ENCODE assay signal across 9 cellular contexts in genomic region chr6:56541736-56542366, GRCh38.
A peak's percentile ranks its signal among the peaks of the same experiment; 100 is the strongest.
DNase-seq lines count a peak whose midpoint lies in the region; ATAC-seq and TF ChIP-seq lines count a peak whose summit lies in the region.
"Had no signal": no experiment of that assay in that cellular context is flagged by ENCODE, and none has a peak within 500 bp of the region (broad histone marks: within the 10 kb centered on the region; RNA-seq: fewer than 3 reads in every experiment).

No MANE protein-coding gene starts in this region.

- intact Hi-C loops in heart left ventricle (cut with DNase I) (loop anchor here in 5 of 10 donors (1.0 to 10.0 kb wide), 7 partner anchors 35 to 177 kb away; no protein-coding TSS in a partner anchor), Right ventricle myocardium superior (cut with DNase I) (loop anchor here (10.0 kb wide), 1 partner anchor 47 kb away; no protein-coding TSS in a partner anchor), MCF 10A (cut with micrococcal nuclease) (loop anchor here (1.0 kb wide), 1 partner anchor 172 kb away; no protein-coding TSS in a partner anchor), vagina (cut with DNase I) (no loop called here)

- TF ChIP-seq CTCF in heart left ventricle (IDR thresholded peaks at IDR 0.05), result no peak
- no peak for TF ChIP-seq CTCF in MCF 10A (IDR thresholded peaks at IDR 0.05; ENCODE audit: unreplicated experiment)
- no peak for TF ChIP-seq CTCF in vagina (IDR thresholded peaks at IDR 0.05)

- 4 to 27% (median 11%) methylated on average over 3 of the region's 3 CpGs for WGBS in heart left ventricle, 4 donors

- peaks cover 12% of the 10 kb centered on the region for H3K4me1 Mint-ChIP-seq in MCF 10A (ENCODE audit: insufficient read depth, unreplicated experiment)
- H3K4me1 Mint-ChIP-seq: activated naive CD8-positive, alpha-beta T cell treated with anti-CD3 and anti-CD28 coated beads, Interleukin-2, amount 50 U/mL, for 24 hours had no signal

- POLR2A ChIA-PET in MCF 10A (lab: Yijun Ruan, JAX), result interaction anchor here (0.8 to 1.8 kb wide), 11 partner anchors 9 to 177 kb away, joined by 3 to 9 read pairs (median 3); no protein-coding TSS in a partner anchor

- H3K4me1 ChIP-seq in heart left ventricle, result peaks cover 6 to 63% (median 55%) of the 10 kb centered on the region in 12 donors
- peaks cover 25% of the 10 kb centered on the region for H3K4me1 ChIP-seq in vagina

- H3K4me3 ChIP-seq in heart left ventricle (peak overlapping the region; percentile 6 to 72 (median 61)), vagina (peak overlapping the region; percentile 62 to 66)

- H3K36me3 ChIP-seq in heart left ventricle (no peaks in the 10 kb centered on the region), vagina (no peaks in the 10 kb centered on the region)

- no peak for ATAC-seq in heart left ventricle
- no peak for ATAC-seq in Right ventricle myocardium superior (ENCODE audit: poor library complexity)
- no peak for ATAC-seq in GM21825 (IDR thresholded peaks at IDR 0.05; ENCODE audit: unreplicated experiment)
- ATAC-seq in GM19452 (IDR thresholded peaks at IDR 0.05; ENCODE audit: unreplicated experiment), result no peak

- H3K27me3 ChIP-seq in heart left ventricle, result no peaks in the 10 kb centered on the region
- no peaks in the 10 kb centered on the region for H3K27me3 ChIP-seq in vagina

- H3K36me3 Mint-ChIP-seq in MCF 10A (ENCODE audit: insufficient read depth, unreplicated experiment), result peaks cover 36% of the 10 kb centered on the region

- no peak for TF ChIP-seq POLR2A in heart left ventricle (IDR thresholded peaks at IDR 0.05)
- TF ChIP-seq POLR2A in vagina (IDR thresholded peaks at IDR 0.05), result no peak

- no peak for DNase-seq in heart left ventricle
- DNase-seq in Right ventricle myocardium superior, result no peak
- DNase-seq in MCF 10A (ENCODE audit: unreplicated experiment), result no peak
- peak; percentile 38 for DNase-seq in medulla oblongata (ENCODE audit: extremely low spot score)
- DNase-seq in vagina (ENCODE audit: extremely low spot score in 2 of 2), result no peak
- no peak for DNase-seq in NCI-H187 treated with DMSO at 0.1 percent for 48 hours (lab: John Stamatoyannopoulos, UW)

- no peaks in the 10 kb centered on the region for H3K9me3 Mint-ChIP-seq in MCF 10A (ENCODE audit: unreplicated experiment)
- H3K9me3 Mint-ChIP-seq: activated naive CD8-positive, alpha-beta T cell treated with anti-CD3 and anti-CD28 coated beads, Interleukin-2, amount 50 U/mL, for 24 hours had no signal

- no peak overlapping the region for H3K4me3 Mint-ChIP-seq in MCF 10A (ENCODE audit: unreplicated experiment)
- H3K4me3 Mint-ChIP-seq: activated naive CD8-positive, alpha-beta T cell treated with anti-CD3 and anti-CD28 coated beads, Interleukin-2, amount 50 U/mL, for 24 hours had no signal

- H3K27me3 Mint-ChIP-seq in MCF 10A (ENCODE audit: insufficient read depth, unreplicated experiment), result no peaks in the 10 kb centered on the region
- H3K27me3 Mint-ChIP-seq: activated naive CD8-positive, alpha-beta T cell treated with anti-CD3 and anti-CD28 coated beads, Interleukin-2, amount 50 U/mL, for 24 hours had no signal

- H3K27ac Mint-ChIP-seq in MCF 10A (ENCODE audit: low read depth, unreplicated experiment), result no peak overlapping the region
- H3K27ac Mint-ChIP-seq: activated naive CD8-positive, alpha-beta T cell treated with anti-CD3 and anti-CD28 coated beads, Interleukin-2, amount 50 U/mL, for 24 hours had no signal

- CTCF ChIA-PET in MCF 10A (lab: Yijun Ruan, JAX), result interaction anchor here (0.6 to 2.6 kb wide), 14 partner anchors 9 to 194 kb away, joined by 3 to 16 read pairs (median 4); no protein-coding TSS in a partner anchor

- TSS peak; percentile 43 for BruUV-seq in MCF 10A (replicated peaks; lab: Mats Ljungman, UMichigan)

- H3K9me3 ChIP-seq in heart left ventricle, result no peaks in the 10 kb centered on the region
- H3K9me3 ChIP-seq in vagina, result no peaks in the 10 kb centered on the region

- peak overlapping the region; percentile 80 to 92 (median 90) for H3K27ac ChIP-seq in heart left ventricle
- H3K27ac ChIP-seq in vagina, result peak overlapping the region; percentile 94
